In the genomic region with DNA sequence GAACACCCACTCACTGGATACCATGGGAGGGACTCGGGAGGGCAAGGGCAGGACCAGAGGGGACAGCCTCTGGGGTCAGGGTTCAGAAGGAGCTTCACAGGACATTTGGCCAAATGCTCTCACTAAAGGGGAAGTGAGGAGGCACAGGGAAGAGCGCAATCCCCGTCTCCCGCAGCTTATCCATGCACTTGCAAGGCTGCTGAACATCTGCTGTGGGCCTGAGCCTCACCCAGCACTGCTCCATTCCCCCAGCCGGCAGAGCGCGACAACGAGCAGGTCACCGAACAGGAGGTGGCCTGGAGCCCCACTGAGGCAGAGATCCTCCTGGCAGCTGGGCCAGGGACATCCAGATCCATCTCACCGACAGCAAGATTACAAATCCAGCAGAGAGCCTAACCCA, we compare ENCODE assay signal across 20 cellular contexts. TPM values are rescaled to one million over a fixed set of nuclear protein-coding genes. Genes with fewer than 3 reads are reported as not detected.
DNase-seq lines count a peak whose midpoint lies in the region; ATAC-seq, FAIRE-seq and TF ChIP-seq lines count a peak whose summit lies in the region.
"Had no signal": no experiment of that assay in that cellular context is flagged by ENCODE, and none has a peak within 500 bp of the region (broad histone marks: within the 10 kb centered on the region; RNA-seq: fewer than 3 reads in every experiment).

No MANE protein-coding gene starts in this region.

- H3K4ac ChIP-seq in H1 (replicated peaks; ENCODE audit: insufficient read length, low read depth, low read length) = no peak overlapping the region
- H3K4ac ChIP-seq in neuronal stem cell (ENCODE audit: low read length) = no peak overlapping the region
- no peak overlapping the region for H3K4ac ChIP-seq in mesendoderm (ENCODE audit: low read depth, low read length)

- H3K4me1 ChIP-seq in right cardiac atrium (ENCODE audit: control insufficient read depth, insufficient read depth, low read length) (peaks cover 8% of the 10 kb centered on the region), H1 (replicated peaks in 1 of 4; ENCODE audit: control insufficient read depth in 3 of 4, insufficient read depth in 4 of 4, low read length in 3 of 4) (no peaks in the 10 kb centered on the region), neuronal stem cell (ENCODE audit: control insufficient read depth in 2 of 2, insufficient read depth in 1 of 2, low read depth in 1 of 2, low read length in 2 of 2) (peaks cover 0 to 2% of the 10 kb centered on the region in 2 donors), upper lobe of right lung (peaks cover 11% of the 10 kb centered on the region), mesendoderm (ENCODE audit: control insufficient read depth, low read depth, low read length) (no peaks in the 10 kb centered on the region)

- H2BK20ac ChIP-seq in H1 (ENCODE audit: low read length) = no peak overlapping the region

- H4K5ac ChIP-seq in H1 (ENCODE audit: insufficient read length, low read depth, low read length) = no peak overlapping the region
- no peak overlapping the region for H4K5ac ChIP-seq in mesendoderm (ENCODE audit: low read length)

- H2BK5ac ChIP-seq in H1 (ENCODE audit: low read depth, low read length) (no peak overlapping the region), neuronal stem cell (ENCODE audit: low read length) (no peak overlapping the region), mesendoderm (ENCODE audit: low read length) (no peak overlapping the region)

- H3K23ac ChIP-seq in H1 (ENCODE audit: insufficient read length) (no peak overlapping the region), neuronal stem cell (ENCODE audit: low read depth, low read length, poor library complexity) (peak overlapping the region; percentile 43), mesendoderm (ENCODE audit: low read length) (no peak overlapping the region)

- no peak for TF ChIP-seq POLR2A in H1 (IDR thresholded peaks at IDR 0.05; ENCODE audit: control extremely low read depth in 1 of 2, low read depth in 2 of 2, low read length in 2 of 2)

- no peak overlapping the region for H2BK12ac ChIP-seq in H1 (ENCODE audit: low read depth, low read length)
- no peak overlapping the region for H2BK12ac ChIP-seq in neuronal stem cell (ENCODE audit: low read length)

- DNase-seq in right cardiac atrium (peak in 1 of 3 donors; percentile 11), left ventricle myocardium superior (no peak), H1 (ENCODE audit: low read depth in 1 of 2, low spot score in 2 of 2) (no peak), neuronal stem cell (ENCODE audit: low spot score) (no peak), upper lobe of right lung (no peak), mesendoderm (no peak), GM03348 (ENCODE audit: low spot score) (no peak)
- DNase-seq: Calu3; CD4-positive, alpha-beta T cell; DMS79 treated with DMSO at 0.1 percent for 48 hours; HFFc6; MG63; NCI-H1092 treated with DMSO at 0.1 percent for 48 hours; NCI-H1694; NCI-H446 treated with DMSO at 0.1 percent for 48 hours; NCI-H748 treated with DMSO at 0.1 percent for 48 hours; SHP77 had no signal

- ATAC-seq in right cardiac atrium = no peak
- ATAC-seq in left ventricle myocardium superior = no peak
- ATAC-seq in upper lobe of right lung = no peak
- no peak for ATAC-seq in GM18907 (IDR thresholded peaks at IDR 0.05; ENCODE audit: unreplicated experiment)
- ATAC-seq: GM23338 had no signal

- H2AFZ ChIP-seq in H1 (ENCODE audit: low read length) = no peak overlapping the region
- H2AFZ ChIP-seq in neuronal stem cell (ENCODE audit: low read length) = no peak overlapping the region
- H2AFZ ChIP-seq: GM23338 had no signal

- intact Hi-C loops in right cardiac atrium (cut with DNase I) (no loop called here), left ventricle myocardium superior (cut with micrococcal nuclease) (no loop called here), upper lobe of right lung (cut with DNase I) (no loop called here)

- CTCF ChIA-PET in H1 (lab: Charles Lee; ENCODE audit: partially characterized antibody) = interaction anchor here (0.7 to 1.4 kb wide), 4 partner anchors 12 to 87 kb away, joined by 3 to 4 read pairs (median 3); no protein-coding TSS in a partner anchor

- H4K8ac ChIP-seq in H1 (ENCODE audit: extremely low read depth, insufficient read depth, low read length) (peak overlapping the region; percentile 53; the same call in 1 of the 2 replicates), neuronal stem cell (ENCODE audit: low read depth, low read length) (no peak overlapping the region), mesendoderm (ENCODE audit: low read depth, low read length) (no peak overlapping the region)

- TF ChIP-seq CTCF in H1 (IDR thresholded peaks at IDR 0.05; ENCODE audit: control extremely low read depth in 1 of 3, insufficient read depth in 1 of 3, low read depth in 1 of 3, low read length in 3 of 3) (no peak), upper lobe of right lung (IDR thresholded peaks at IDR 0.05) (no peak)

- H4K20me1 ChIP-seq in H1 (replicated peaks in 1 of 2; ENCODE audit: control insufficient read depth in 1 of 2, insufficient read depth in 2 of 2, low read length in 2 of 2) = peaks cover 41 to 61% of the 10 kb centered on the region in 2 experiments

- H4K91ac ChIP-seq in H1 (replicated peaks; ENCODE audit: insufficient read length, low read length) (no peak overlapping the region), neuronal stem cell (ENCODE audit: low read depth, low read length, poor library complexity) (no peak overlapping the region)

- TF ChIP-seq RAD21 in H1 (IDR thresholded peaks at IDR 0.05 in 1 of 2, conservative IDR thresholded peaks at IDR 0.05 in 1 of 2; ENCODE audit: low read depth in 2 of 2, low read length in 2 of 2) = no peak

- no peak overlapping the region for H2BK15ac ChIP-seq in H1 (ENCODE audit: low read length)
- no peak overlapping the region for H2BK15ac ChIP-seq in neuronal stem cell (ENCODE audit: low read length)
- no peak overlapping the region for H2BK15ac ChIP-seq in mesendoderm (replicated peaks; ENCODE audit: low read depth)

- H2AK5ac ChIP-seq in H1 (ENCODE audit: low read depth, low read length) (no peak overlapping the region), neuronal stem cell (ENCODE audit: low read depth, low read length) (peak overlapping the region; percentile 60), mesendoderm (ENCODE audit: low read length) (no peak overlapping the region)

- H3K4me3 ChIP-seq in right cardiac atrium (ENCODE audit: low read length) (no peak overlapping the region), H1 (ENCODE audit: extremely low read depth in 1 of 4, insufficient read depth in 2 of 4, low read depth in 3 of 4, low read length in 4 of 4) (no peak overlapping the region), neuronal stem cell (ENCODE audit: low read length in 2 of 2) (no peak overlapping the region), upper lobe of right lung (no peak overlapping the region), mesendoderm (ENCODE audit: low read length) (no peak overlapping the region)
- H3K4me3 ChIP-seq: GM23338, MG63 had no signal

- no peak for TF ChIP-seq EP300 in H1 (IDR thresholded peaks at IDR 0.05; ENCODE audit: borderline replicate concordance in 1 of 2, low read depth in 2 of 2, low read length in 2 of 2)

- H3K79me1 ChIP-seq in H1 (ENCODE audit: low read depth, low read length) = peaks cover 30% of the 10 kb centered on the region
- peaks cover 44% of the 10 kb centered on the region for H3K79me1 ChIP-seq in neuronal stem cell (ENCODE audit: low read depth, low read length)
- H3K79me1 ChIP-seq in mesendoderm (ENCODE audit: low read length) = peaks cover 41% of the 10 kb centered on the region

- no peaks in the 10 kb centered on the region for H3K27me3 ChIP-seq in right cardiac atrium (ENCODE audit: control insufficient read depth, insufficient read depth)
- H3K27me3 ChIP-seq in H1 (replicated peaks in 1 of 4; ENCODE audit: control insufficient read depth in 3 of 4, extremely low read depth in 1 of 4, insufficient read depth in 3 of 4, low read length in 3 of 4) = no peaks in the 10 kb centered on the region
- no peaks in the 10 kb centered on the region for H3K27me3 ChIP-seq in neuronal stem cell (ENCODE audit: control insufficient read depth in 3 of 3, insufficient read depth in 3 of 3, low read depth in 1 of 3, low read length in 3 of 3)
- H3K27me3 ChIP-seq in upper lobe of right lung = no peaks in the 10 kb centered on the region
- no peaks in the 10 kb centered on the region for H3K27me3 ChIP-seq in mesendoderm (ENCODE audit: insufficient read depth, low read length, poor library complexity)
- H3K27me3 ChIP-seq: MG63 had no signal

- H3K79me2 ChIP-seq in H1 (ENCODE audit: control insufficient read depth in 1 of 2, insufficient read depth in 2 of 2, low read length in 2 of 2) (peaks cover 0 to 37% of the 10 kb centered on the region in 2 experiments; a peak in 2 of 4 replicates), mesendoderm (ENCODE audit: control insufficient read depth, insufficient read depth, low read length) (peaks cover 33% of the 10 kb centered on the region)

- no peak overlapping the region for H3K56ac ChIP-seq in H1 (replicated peaks; ENCODE audit: insufficient read length, low read depth, low read length)
- H3K56ac ChIP-seq in mesendoderm (ENCODE audit: low read length) = no peak overlapping the region

- H2BK120ac ChIP-seq in H1 (replicated peaks; ENCODE audit: low read depth, low read length) (no peak overlapping the region), neuronal stem cell (ENCODE audit: low read depth, low read length) (no peak overlapping the region), mesendoderm (ENCODE audit: low read depth, low read length) (no peak overlapping the region)

- H3K18ac ChIP-seq in H1 (ENCODE audit: extremely low read depth, low read length) = no peak overlapping the region
- H3K18ac ChIP-seq in neuronal stem cell (ENCODE audit: low read length) = no peak overlapping the region
- H3K18ac ChIP-seq in mesendoderm (ENCODE audit: low read length) = no peak overlapping the region

- H3K9ac ChIP-seq in H1 (replicated peaks in 1 of 4; ENCODE audit: extremely low read depth in 1 of 4, low read depth in 3 of 4, low read length in 3 of 4) (no peak overlapping the region), neuronal stem cell (ENCODE audit: low read depth, low read length, poor library complexity) (peak overlapping the region; percentile 63), mesendoderm (ENCODE audit: low read length) (no peak overlapping the region)

- peak overlapping the region; percentile 46 for H3K27ac ChIP-seq in right cardiac atrium (ENCODE audit: low read length)
- no peak overlapping the region for H3K27ac ChIP-seq in H1 (ENCODE audit: low read depth, low read length)
- no peak overlapping the region for H3K27ac ChIP-seq in neuronal stem cell (replicated peaks; ENCODE audit: low read length)
- H3K27ac ChIP-seq in upper lobe of right lung = peak overlapping the region; percentile 63
- no peak overlapping the region for H3K27ac ChIP-seq in mesendoderm (ENCODE audit: low read depth, low read length)

- POLR2A ChIA-PET in H1 (lab: Charles Lee; ENCODE audit: partially characterized antibody) = interaction anchor here (1.6 kb wide), 1 partner anchor 39 kb away, joined by 3 read pairs; a partner anchor contains a TSS

- H3K4me2 ChIP-seq in H1 (ENCODE audit: insufficient read depth in 1 of 2, low read depth in 2 of 2, low read length in 2 of 2) = no peak overlapping the region
- no peak overlapping the region for H3K4me2 ChIP-seq in neuronal stem cell (ENCODE audit: insufficient read depth, low read length, poor library complexity, severe bottlenecking)
- H3K4me2 ChIP-seq in mesendoderm (ENCODE audit: low read length) = no peak overlapping the region
- H3K4me2 ChIP-seq: GM23338 had no signal

- H3K9me3 ChIP-seq in right cardiac atrium (ENCODE audit: control insufficient read depth, low read length) (no peaks in the 10 kb centered on the region), H1 (ENCODE audit: insufficient read depth in 2 of 2, low read depth in 1 of 2, low read length in 1 of 2) (no peaks in the 10 kb centered on the region), neuronal stem cell (replicated peaks in 1 of 2; ENCODE audit: control insufficient read depth in 2 of 2, insufficient read depth in 1 of 2, low read depth in 1 of 2, low read length in 2 of 2) (no peaks in the 10 kb centered on the region), upper lobe of right lung (no peaks in the 10 kb centered on the region)
- H3K9me3 ChIP-seq: MG63 had no signal

- H3K14ac ChIP-seq in H1 (ENCODE audit: insufficient read length) (no peak overlapping the region), neuronal stem cell (ENCODE audit: low read length) (peak overlapping the region; percentile 60)

- H3K23me2 ChIP-seq in H1 (ENCODE audit: low read depth, low read length) = no peaks in the 10 kb centered on the region

- no peak for FAIRE-seq in H1 (lab: Jason Lieb, UNC)
- FAIRE-seq: G401.6 had no signal

- 79% methylated on average over 10 of the region's 10 CpGs for WGBS in right cardiac atrium
- WGBS in H1 (ENCODE audit: extremely low coverage in 1 of 2, insufficient coverage in 1 of 2, insufficient read length in 1 of 2, insufficient replicate concordance in 2 of 2, low coverage in 1 of 2, low lambda C conversion rate in 2 of 2, missing lambda C conversion rate in 1 of 2), 2 experiments = 88% methylated on average over 10 of the region's 10 CpGs; no CpG with 5 or more reads in 1 of the 2 experiments
- no CpG with 5 or more reads among the region's 10 CpGs for WGBS in neuronal stem cell (ENCODE audit: extremely low coverage in 2 of 2, insufficient read length in 2 of 2, insufficient replicate concordance in 1 of 2), 2 donors
- WGBS in mesendoderm (ENCODE audit: extremely low coverage, insufficient coverage, low lambda C conversion rate) = no CpG with 5 or more reads among the region's 10 CpGs

- H3K36me3 ChIP-seq in H1 (ENCODE audit: control insufficient read depth in 2 of 4, insufficient read depth in 4 of 4, low read length in 3 of 4) (peaks cover 20 to 80% (median 52%) of the 10 kb centered on the region in 4 experiments), neuronal stem cell (replicated peaks in 1 of 2; ENCODE audit: control insufficient read depth in 2 of 2, insufficient read depth in 2 of 2, low read length in 2 of 2) (peaks cover 77 to 99% of the 10 kb centered on the region in 2 donors), upper lobe of right lung (peaks cover 60% of the 10 kb centered on the region), mesendoderm (ENCODE audit: control insufficient read depth, insufficient read depth, low read length) (peaks cover 32% of the 10 kb centered on the region)

RNA-seq across cellular contexts. Expression of a gene that starts 23.3 kb away (rescaled TPM):
- total RNA-seq in right cardiac atrium (10 to 100 TPM; 55.4 to 67.5 (median 64.6) TPM), left ventricle myocardium superior (53.3 TPM), upper lobe of right lung (65.9 TPM)
- polyA plus RNA-seq in right cardiac atrium (28.4 TPM), H1 (2011; rRNA removed) (56.7 and 65.2 TPM in 2 replicates)
- total RNA-seq in H1 (2021; fragmentation: NEBNext Ultra II Directional; extraction: Animal tissue kit (Norgen Biotek cat#: 25700)) = 163 and 167 TPM in 2 replicates
- 74.2 TPM for polyA plus RNA-seq in H1 (2011; cell fraction: cytosol; rRNA removed)
- polyA plus RNA-seq in H1 (2011; cell fraction: nucleus; rRNA removed) = 70.1 TPM
- polyA plus RNA-seq in H1 (2012, experiment 1 of 2) = 111 to 115 TPM (median 113 TPM) in 4 replicates
- 69.3 TPM for polyA plus RNA-seq in H1 (2012, experiment 2 of 2)
- 71.2 TPM for polyA plus RNA-seq in H1 (2013, experiment 1 of 2)
- 73.0 TPM for polyA plus RNA-seq in H1 (2013, experiment 2 of 2)
- polyA minus RNA-seq in H1 (2011; rRNA and poly(A)+ RNA removed) = 85.2 and 94.8 TPM in 2 replicates
- 70.8 TPM for polyA minus RNA-seq in H1 (2011; cell fraction: cytosol; rRNA and poly(A)+ RNA removed)
- polyA minus RNA-seq in H1 (2011; cell fraction: nucleus; rRNA and poly(A)+ RNA removed) = 18.9 TPM
- 102 TPM for polyA plus RNA-seq in neuronal stem cell (2013, experiment 1 of 2)
- polyA plus RNA-seq in neuronal stem cell (2013, experiment 2 of 2) = 99.9 TPM
- polyA plus RNA-seq in mesendoderm (2013, experiment 1 of 2) = 74.8 TPM
- polyA plus RNA-seq in mesendoderm (2013, experiment 2 of 2) = 77.1 TPM

RNA-seq across cellular contexts. Expression of a gene that starts 38.6 kb away (rescaled TPM):
- total RNA-seq in right cardiac atrium = 10 to 100 TPM; 51.1 to 88.9 (median 64.0) TPM
- polyA plus RNA-seq in right cardiac atrium = 64.6 TPM
- 115 TPM for total RNA-seq in left ventricle myocardium superior
- 123 and 131 TPM in 2 replicates for total RNA-seq in H1 (2021; fragmentation: NEBNext Ultra II Directional; extraction: Animal tissue kit (Norgen Biotek cat#: 25700))
- polyA plus RNA-seq in H1 (2011; rRNA removed) = 150 and 182 TPM in 2 replicates
- polyA plus RNA-seq in H1 (2011; cell fraction: cytosol; rRNA removed) = 146 TPM
- polyA plus RNA-seq in H1 (2011; cell fraction: nucleus; rRNA removed) = 233 TPM
- 104 to 111 TPM (median 110 TPM) in 4 replicates for polyA plus RNA-seq in H1 (2012, experiment 1 of 2)
- 96.8 TPM for polyA plus RNA-seq in H1 (2012, experiment 2 of 2)
- 82.6 TPM for polyA plus RNA-seq in H1 (2013, experiment 1 of 2)
- 83.2 TPM for polyA plus RNA-seq in H1 (2013, experiment 2 of 2)
- 39.9 and 48.1 TPM in 2 replicates for polyA minus RNA-seq in H1 (2011; rRNA and poly(A)+ RNA removed)
- polyA minus RNA-seq in H1 (2011; cell fraction: cytosol; rRNA and poly(A)+ RNA removed) = 68.8 TPM
- polyA minus RNA-seq in H1 (2011; cell fraction: nucleus; rRNA and poly(A)+ RNA removed) = 56.9 TPM
- polyA plus RNA-seq in neuronal stem cell (2013, experiment 1 of 2) = 50.7 TPM
- 56.0 TPM for polyA plus RNA-seq in neuronal stem cell (2013, experiment 2 of 2)
- 49.8 TPM for total RNA-seq in upper lobe of right lung
- polyA plus RNA-seq in mesendoderm (2013, experiment 1 of 2) = 97.4 TPM
- 102 TPM for polyA plus RNA-seq in mesendoderm (2013, experiment 2 of 2)

RNA-seq across cellular contexts. Expression of a gene that starts 56.2 kb away (rescaled TPM):
- total RNA-seq in right cardiac atrium (under 1 TPM in 2 of 4 donors, not detected in 2; 0.24 to 0.34 TPM), left ventricle myocardium superior (0.20 TPM), upper lobe of right lung (1.2 TPM)
- polyA plus RNA-seq in right cardiac atrium (0.16 TPM), H1 (2011; rRNA removed) (16.4 and 39.1 TPM in 2 replicates)
- 58.0 and 64.5 TPM in 2 replicates for total RNA-seq in H1 (2021; fragmentation: NEBNext Ultra II Directional; extraction: Animal tissue kit (Norgen Biotek cat#: 25700))
- 15.2 TPM for polyA plus RNA-seq in H1 (2011; cell fraction: cytosol; rRNA removed)
- 29.7 TPM for polyA plus RNA-seq in H1 (2011; cell fraction: nucleus; rRNA removed)
- polyA plus RNA-seq in H1 (2012, experiment 1 of 2) = 13.0 to 35.0 TPM (median 34.2 TPM) in 4 replicates
- polyA plus RNA-seq in H1 (2012, experiment 2 of 2) = 25.9 TPM
- polyA plus RNA-seq in H1 (2013, experiment 1 of 2) = 44.9 TPM
- polyA plus RNA-seq in H1 (2013, experiment 2 of 2) = 51.0 TPM
- polyA minus RNA-seq in H1 (2011; rRNA and poly(A)+ RNA removed) = 0.54 and 1.6 TPM in 2 replicates
- polyA minus RNA-seq in H1 (2011; cell fraction: cytosol; rRNA and poly(A)+ RNA removed) = 38.1 TPM
- 17.8 TPM for polyA minus RNA-seq in H1 (2011; cell fraction: nucleus; rRNA and poly(A)+ RNA removed)
- polyA plus RNA-seq in neuronal stem cell (2013, experiment 1 of 2) = 136 TPM
- polyA plus RNA-seq in neuronal stem cell (2013, experiment 2 of 2) = 129 TPM
- 46.4 TPM for polyA plus RNA-seq in mesendoderm (2013, experiment 1 of 2)
- 47.0 TPM for polyA plus RNA-seq in mesendoderm (2013, experiment 2 of 2)
- total RNA-seq: CD4-positive, alpha-beta T cell had no signal

Comparison
In these comparisons a context has a peak if more than half of its experiments do, and no peak if none do; other contexts are left out.
1. H3K27ac ChIP-seq: peak in right cardiac atrium (single experiment) and upper lobe of right lung (single experiment); none in H1 (single experiment), neuronal stem cell (single experiment) and mesendoderm (single experiment).
2. RNA of a gene that starts 56.2 kb away (total RNA-seq): 58.0 to 64.5 TPM in H1; 1.2 TPM in upper lobe of right lung (single experiment), 0.24 to 0.34 TPM in right cardiac atrium and 0.20 TPM in left ventricle myocardium superior (single experiment); every median in the first group is over 10 times any median in the second.